8 cellular contexts compared by ENCODE assay signal in genomic region chr17:8187517-8188407, GRCh38. TPM values are rescaled to one million over a fixed set of nuclear protein-coding genes. Genes with fewer than 3 reads are reported as not detected.
A peak's percentile ranks its signal among the peaks of the same experiment; 100 is the strongest.
DNase-seq lines count a peak whose midpoint lies in the region; ATAC-seq and TF ChIP-seq lines count a peak whose summit lies in the region.

No MANE protein-coding gene starts in this region.

- H2BK20ac ChIP-seq in IMR-90 (ENCODE audit: low read depth, low read length): no peak overlapping the region

- H3K9ac ChIP-seq in IMR-90 (ENCODE audit: low read depth, low read length): no peak overlapping the region; the same call in 1 of the 2 replicates

- H3K4me1 ChIP-seq in IMR-90 (ENCODE audit: control insufficient read depth, insufficient read depth, low read length) (peaks cover 13% of the 10 kb centered on the region), OCI-LY7 (ENCODE audit: insufficient read depth, low read length, poor library complexity, severe bottlenecking) (peaks cover 37% of the 10 kb centered on the region), mononuclear cell (ENCODE audit: insufficient read depth, low read length) (peaks cover 62% of the 10 kb centered on the region)

- no peak overlapping the region; the same call in 1 of the 2 replicates for H3K18ac ChIP-seq in IMR-90 (ENCODE audit: low read depth, low read length)

- TSS peak; percentile 100 for BruUV-seq in IMR-90 (replicated peaks; lab: Mats Ljungman, UMichigan)
- TSS peak; percentile 100 for BruUV-seq in OCI-LY7 (replicated peaks; lab: Mats Ljungman, UMichigan)

- H4K5ac ChIP-seq in IMR-90 (ENCODE audit: low read depth, low read length): no peak overlapping the region

- peaks cover 21% of the 10 kb centered on the region for H3K9me1 ChIP-seq in IMR-90 (ENCODE audit: insufficient read depth, low read length)

- H3K27me3 ChIP-seq in IMR-90 (ENCODE audit: control insufficient read depth, insufficient read depth, low read length): no peaks in the 10 kb centered on the region
- no peaks in the 10 kb centered on the region for H3K27me3 ChIP-seq in mononuclear cell (ENCODE audit: insufficient read depth, low read length)

- H3K79me1 ChIP-seq in IMR-90 (ENCODE audit: low read depth in 1 of 2, low read length in 2 of 2): peaks cover 0 to 21% of the 10 kb centered on the region in 2 experiments; a peak in 2 of 4 replicates

- POLR2A ChIA-PET in IMR-90 (lab: Charles Lee; ENCODE audit: unreplicated experiment): interaction anchor here (0.5 to 1.4 kb wide), 3 partner anchors 15 to 815 kb away, joined by 3 to 6 read pairs (median 6); no protein-coding TSS in a partner anchor
- POLR2A ChIA-PET in OCI-LY7 (lab: Charles Lee): interaction anchor here (0.6 to 2.2 kb wide), 7 partner anchors 11 to 352 kb away, joined by 3 to 9 read pairs (median 3); partner anchors contain the start of genes AURKB, PFAS and SLC25A35

- intact Hi-C loops in IMR-90 (cut with micrococcal nuclease) (loop anchor here (1.0 to 5.0 kb wide), 5 partner anchors 35 to 115 kb away; partner anchors contain the start of gene HES7), OCI-LY7 (cut with micrococcal nuclease; ENCODE audit: unreplicated experiment) (loop anchor here (1.0 kb wide), 6 partner anchors 23 to 67 kb away; partner anchors contain the start of gene AURKB)

- DNase-seq in AG08396 (ENCODE audit: low spot score) (peak; percentile 90), IMR-90 (peak; percentile 100), OCI-LY7 (ENCODE audit: low spot score) (peak; percentile 93), activated T-cell treated with anti-CD3 and anti-CD28 coated beads for 1 hour (ENCODE audit: low read depth) (peak; percentile 88), erythroblast (lab: John Stamatoyannopoulos, UW) (peak; percentile 97 to 98)
- DNase-seq in stimulated activated CD8-positive, alpha-beta memory T cell treated with anti-CD3 and anti-CD28 coated beads, Interleukin-15, amount 100 ng/mL, for 48 hours (ENCODE audit: low read depth in 2 of 2): peak; percentile 79 to 81

- peak overlapping the region; percentile 87 for H2BK5ac ChIP-seq in IMR-90 (ENCODE audit: low read depth, low read length, poor library complexity, severe bottlenecking)

- peak overlapping the region; percentile 52; the same call in 1 of the 2 replicates for H3K4ac ChIP-seq in IMR-90 (ENCODE audit: low read depth, low read length)

- CTCF ChIA-PET in IMR-90 (lab: Yijun Ruan, JAX): interaction anchor here (0.5 to 0.7 kb wide), 2 partner anchors 69 to 111 kb away, joined by 3 to 5 read pairs; no protein-coding TSS in a partner anchor
- CTCF ChIA-PET in OCI-LY7 (lab: Charles Lee; ENCODE audit: unreplicated experiment): interaction anchor here (0.6 to 0.9 kb wide), 2 partner anchors 13 to 34 kb away, joined by 5 to 7 read pairs; no protein-coding TSS in a partner anchor

- H2BK120ac ChIP-seq in IMR-90 (ENCODE audit: low read depth, low read length): no peak overlapping the region

- H3K27ac ChIP-seq in IMR-90 (ENCODE audit: insufficient read depth, low read length): peak overlapping the region; percentile 54
- peak overlapping the region; percentile 92 for H3K27ac ChIP-seq in OCI-LY7 (ENCODE audit: low read depth, low read length, poor library complexity, severe bottlenecking)

- H4K20me1 ChIP-seq in IMR-90 (ENCODE audit: insufficient read depth, low read length) (peaks cover 22% of the 10 kb centered on the region), OCI-LY7 (ENCODE audit: insufficient read depth, low read length) (peaks cover 6% of the 10 kb centered on the region; the same call in 1 of the 2 replicates)

- 0% methylated on average over 14 of the region's 28 CpGs; no CpG with 5 or more reads in 1 of the 2 experiments for WGBS in IMR-90 (ENCODE audit: extremely low coverage in 2 of 2, insufficient read length in 1 of 2), 2 experiments

- H3K56ac ChIP-seq in IMR-90 (ENCODE audit: extremely low read depth, insufficient read depth, low read length): no peak overlapping the region

- no peak overlapping the region for H2AFZ ChIP-seq in IMR-90 (replicated peaks; ENCODE audit: low read length, poor library complexity)
- H2AFZ ChIP-seq in OCI-LY7 (ENCODE audit: low read length): peak overlapping the region; percentile 44; the same call in 1 of the 2 replicates

- no peak for TF ChIP-seq RAD21 in IMR-90 (IDR thresholded peaks at IDR 0.05; ENCODE audit: low read length)

- H2AK9ac ChIP-seq in IMR-90 (replicated peaks; ENCODE audit: low read depth, low read length, poor library complexity): peak overlapping the region; percentile 66

- H4K8ac ChIP-seq in IMR-90 (ENCODE audit: low read depth in 2 of 2, low read length in 2 of 2): no peak overlapping the region; a peak in 1 of 4 replicates

- 0 out of 2 replicates have a peak, but pooled peaks have one; percentile 10 for TF ChIP-seq CTCF in IMR-90 (conservative IDR thresholded peaks at IDR 0.05; ENCODE audit: low read depth, low read length)
- 0 out of 2 replicates have a peak, but pooled peaks have one; percentile 12 for TF ChIP-seq CTCF in OCI-LY7 (conservative IDR thresholded peaks at IDR 0.05; ENCODE audit: low read length)

- H3K14ac ChIP-seq in IMR-90 (replicated peaks; ENCODE audit: low read depth, low read length): peak overlapping the region; percentile 72; the same call in 1 of the 2 replicates

- peaks cover 11% of the 10 kb centered on the region; the same call in 1 of the 2 replicates for H3K79me2 ChIP-seq in OCI-LY7 (ENCODE audit: insufficient read depth, low read depth, low read length)

- no peak overlapping the region for H2BK15ac ChIP-seq in IMR-90 (ENCODE audit: low read depth, low read length)

- H3K9me3 ChIP-seq in IMR-90 (ENCODE audit: control insufficient read depth, insufficient read depth, low read length) (no peaks in the 10 kb centered on the region), OCI-LY7 (ENCODE audit: low read length) (no peaks in the 10 kb centered on the region), mononuclear cell (ENCODE audit: low read depth, low read length) (no peaks in the 10 kb centered on the region)

- H2AK5ac ChIP-seq in IMR-90 (ENCODE audit: low read depth, low read length): no peak overlapping the region; the same call in 1 of the 2 replicates

- H3K36me3 ChIP-seq in IMR-90 (ENCODE audit: control insufficient read depth, insufficient read depth, low read length) (no peaks in the 10 kb centered on the region), OCI-LY7 (ENCODE audit: insufficient read depth, low read length) (no peaks in the 10 kb centered on the region)

- peak; percentile 55 for ATAC-seq in IMR-90 (ENCODE audit: low read depth)

- TF ChIP-seq POLR2A in GM19193 (IDR thresholded peaks at IDR 0.05; ENCODE audit: extremely low read depth, insufficient read depth, insufficient read length) (peak; percentile 48), IMR-90 (IDR thresholded peaks at IDR 0.05; ENCODE audit: low read depth, low read length) (peak; percentile 45; the same call in 1 of the 2 replicates), erythroblast (IDR thresholded peaks at IDR 0.05; ENCODE audit: low read length) (peak; percentile 47)

- H3K23ac ChIP-seq in IMR-90 (ENCODE audit: low read depth, low read length): peak overlapping the region; percentile 76; the same call in 1 of the 2 replicates

- H3K9me2 ChIP-seq in OCI-LY7 (ENCODE audit: insufficient read depth, low read length): no peaks in the 10 kb centered on the region

- H3K4me2 ChIP-seq in IMR-90 (ENCODE audit: low read depth, low read length): peak overlapping the region; percentile 88
- peak overlapping the region; percentile 91 for H3K4me2 ChIP-seq in OCI-LY7 (ENCODE audit: low read length)

- H3K4me3 ChIP-seq in IMR-90 (ENCODE audit: insufficient read depth, low read depth, low read length): peak overlapping the region; percentile 50
- H3K4me3 ChIP-seq in OCI-LY7 (ENCODE audit: low read depth, low read length, poor library complexity, severe bottlenecking): peak overlapping the region; percentile 83
- H3K4me3 ChIP-seq in mononuclear cell (ENCODE audit: low read length): peak overlapping the region; percentile 73

- no peak overlapping the region for H4K91ac ChIP-seq in IMR-90 (ENCODE audit: insufficient read depth, low read depth, low read length)

- dilution Hi-C loops in IMR-90 (cut with HindIII; ENCODE audit: low sequenced_read_pairs, unreplicated experiment): no loop called here

- in situ Hi-C loops in IMR-90 (cut with MboI; ENCODE audit: low sequenced_read_pairs): no loop called here

RNA-seq across cellular contexts. Expression of gene BORCS6, which starts 2.2 kb away (rescaled TPM):
- total RNA-seq in IMR-90 (2012; rRNA removed): 2.7 and 3.1 TPM in 2 replicates
- polyA plus RNA-seq in IMR-90 (2012; rRNA removed): 3.3 and 4.3 TPM in 2 replicates
- 3.9 and 4.6 TPM in 2 replicates for polyA plus RNA-seq in IMR-90 (2012; cell fraction: cytosol; rRNA removed)
- polyA plus RNA-seq in IMR-90 (2012; cell fraction: nucleus; rRNA removed; ENCODE audit: low replicate concordance): 1.6 and 3.0 TPM in 2 replicates
- 13.9 and 14.3 TPM in 2 replicates for total RNA-seq in OCI-LY7 (2014; rRNA removed; shearing (Covaris generic))
- total RNA-seq in OCI-LY7 (2022): 12.0 and 12.7 TPM in 2 replicates
- 9.2 TPM for total RNA-seq in mononuclear cell

RNA-seq across cellular contexts. Expression of gene TMEM107, which starts 11.6 kb away (rescaled TPM):
- total RNA-seq in IMR-90 (2012; rRNA removed): 14.3 and 60.3 TPM in 2 replicates
- polyA plus RNA-seq in IMR-90 (2012; rRNA removed): 12.9 and 13.4 TPM in 2 replicates
- polyA plus RNA-seq in IMR-90 (2012; cell fraction: cytosol; rRNA removed): 5.7 and 11.7 TPM in 2 replicates
- 8.7 and 10.5 TPM in 2 replicates for polyA plus RNA-seq in IMR-90 (2012; cell fraction: nucleus; rRNA removed; ENCODE audit: low replicate concordance)
- 34.6 and 57.0 TPM in 2 replicates for total RNA-seq in OCI-LY7 (2014; rRNA removed; shearing (Covaris generic))
- 43.9 and 45.4 TPM in 2 replicates for total RNA-seq in OCI-LY7 (2022)
- 221 TPM for total RNA-seq in mononuclear cell

RNA-seq across cellular contexts. Expression of gene AURKB, which starts 22.6 kb away (rescaled TPM):
- total RNA-seq in IMR-90 (2012; rRNA removed) (38.9 and 45.9 TPM in 2 replicates), OCI-LY7 (2022) (310 and 323 TPM in 2 replicates), mononuclear cell (1.5 TPM)
- 55.0 and 62.0 TPM in 2 replicates for polyA plus RNA-seq in IMR-90 (2012; rRNA removed)
- 22.6 and 51.7 TPM in 2 replicates for polyA plus RNA-seq in IMR-90 (2012; cell fraction: cytosol; rRNA removed)
- 150 and 182 TPM in 2 replicates for polyA plus RNA-seq in IMR-90 (2012; cell fraction: nucleus; rRNA removed; ENCODE audit: low replicate concordance)
- total RNA-seq in OCI-LY7 (2014; rRNA removed; shearing (Covaris generic)): 248 and 283 TPM in 2 replicates

RNA-seq across cellular contexts. Expression of gene VAMP2, which starts 25.0 kb away (rescaled TPM):
- 2.2 and 2.3 TPM in 2 replicates for total RNA-seq in IMR-90 (2012; rRNA removed)
- 27.3 and 33.3 TPM in 2 replicates for polyA plus RNA-seq in IMR-90 (2012; rRNA removed)
- polyA plus RNA-seq in IMR-90 (2012; cell fraction: cytosol; rRNA removed): 14.0 and 29.1 TPM in 2 replicates
- polyA plus RNA-seq in IMR-90 (2012; cell fraction: nucleus; rRNA removed; ENCODE audit: low replicate concordance): 68.1 and 141 TPM in 2 replicates
- total RNA-seq in OCI-LY7 (2014; rRNA removed; shearing (Covaris generic)): 10.4 and 21.2 TPM in 2 replicates
- 40.9 and 45.1 TPM in 2 replicates for total RNA-seq in OCI-LY7 (2022)
- total RNA-seq in mononuclear cell: 40.3 TPM

RNA-seq across cellular contexts. Expression of gene PER1, which starts 35.6 kb away (rescaled TPM):
- 1.7 and 3.4 TPM in 2 replicates for total RNA-seq in IMR-90 (2012; rRNA removed)
- 10.5 and 11.5 TPM in 2 replicates for polyA plus RNA-seq in IMR-90 (2012; rRNA removed)
- polyA plus RNA-seq in IMR-90 (2012; cell fraction: cytosol; rRNA removed): 4.8 and 6.2 TPM in 2 replicates
- 230 and 249 TPM in 2 replicates for polyA plus RNA-seq in IMR-90 (2012; cell fraction: nucleus; rRNA removed; ENCODE audit: low replicate concordance)
- total RNA-seq in OCI-LY7 (2014; rRNA removed; shearing (Covaris generic)): 13.9 and 15.4 TPM in 2 replicates
- total RNA-seq in OCI-LY7 (2022): 38.0 and 48.0 TPM in 2 replicates
- 250 TPM for total RNA-seq in mononuclear cell

Comparison
In these comparisons a context has a peak if more than half of its experiments do, and no peak if none do; other contexts are left out.
1. Peak in every context shown above with its lines: DNase-seq, ATAC-seq, H3K4me3 ChIP-seq and H3K27ac ChIP-seq.
2. RNA of gene AURKB, which starts 22.6 kb away (total RNA-seq): 248 to 323 TPM in OCI-LY7 and 38.9 to 45.9 TPM in IMR-90; 1.5 TPM in mononuclear cell (single experiment); every median in the first group is over 10 times any median in the second.